In the genomic region with DNA sequence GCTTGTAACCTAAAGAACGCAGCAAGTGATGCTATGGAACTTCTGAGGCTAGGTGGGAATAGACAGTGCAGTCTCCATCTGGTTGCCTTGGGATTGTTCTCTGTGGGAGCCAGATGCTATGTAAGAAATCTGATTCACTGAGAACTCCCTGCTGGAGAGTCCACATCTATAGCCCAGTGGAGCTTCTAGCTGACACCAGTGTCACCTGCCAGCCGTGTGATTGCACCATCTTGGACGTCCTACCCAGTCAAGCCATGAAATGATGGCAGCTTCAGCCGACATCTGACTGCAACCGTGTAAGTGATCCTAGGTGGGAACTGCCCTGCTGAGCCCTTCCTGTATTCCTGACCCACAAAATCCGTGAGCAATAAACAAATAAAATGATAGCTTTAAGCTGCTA, we compare ENCODE assay signal across 1 cellular context.
TF ChIP-seq lines count a peak whose summit lies in the region.

No MANE protein-coding gene starts in this region.

TF ChIP-seq in IMR-90, 13 proteins besides CTCF, POLR2A, EP300 and RAD21 (continued from another document):
- TF ChIP-seq MAFK (IDR thresholded peaks at IDR 0.05; ENCODE audit: low read depth, low read length): no peak
- TF ChIP-seq CEBPB (IDR thresholded peaks at IDR 0.05; ENCODE audit: low read depth, low read length): no peak
- TF ChIP-seq BHLHE40 (IDR thresholded peaks at IDR 0.05; ENCODE audit: low read depth, low read length): no peak
- TF ChIP-seq, protein P1, sequence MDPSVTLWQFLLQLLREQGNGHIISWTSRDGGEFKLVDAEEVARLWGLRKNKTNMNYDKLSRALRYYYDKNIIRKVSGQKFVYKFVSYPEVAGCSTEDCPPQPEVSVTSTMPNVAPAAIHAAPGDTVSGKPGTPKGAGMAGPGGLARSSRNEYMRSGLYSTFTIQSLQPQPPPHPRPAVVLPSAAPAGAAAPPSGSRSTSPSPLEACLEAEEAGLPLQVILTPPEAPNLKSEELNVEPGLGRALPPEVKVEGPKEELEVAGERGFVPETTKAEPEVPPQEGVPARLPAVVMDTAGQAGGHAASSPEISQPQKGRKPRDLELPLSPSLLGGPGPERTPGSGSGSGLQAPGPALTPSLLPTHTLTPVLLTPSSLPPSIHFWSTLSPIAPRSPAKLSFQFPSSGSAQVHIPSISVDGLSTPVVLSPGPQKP (IDR thresholded peaks at IDR 0.05; ENCODE audit: borderline replicate concordance, low read depth, low read length): no peak
